In the genomic region with DNA sequence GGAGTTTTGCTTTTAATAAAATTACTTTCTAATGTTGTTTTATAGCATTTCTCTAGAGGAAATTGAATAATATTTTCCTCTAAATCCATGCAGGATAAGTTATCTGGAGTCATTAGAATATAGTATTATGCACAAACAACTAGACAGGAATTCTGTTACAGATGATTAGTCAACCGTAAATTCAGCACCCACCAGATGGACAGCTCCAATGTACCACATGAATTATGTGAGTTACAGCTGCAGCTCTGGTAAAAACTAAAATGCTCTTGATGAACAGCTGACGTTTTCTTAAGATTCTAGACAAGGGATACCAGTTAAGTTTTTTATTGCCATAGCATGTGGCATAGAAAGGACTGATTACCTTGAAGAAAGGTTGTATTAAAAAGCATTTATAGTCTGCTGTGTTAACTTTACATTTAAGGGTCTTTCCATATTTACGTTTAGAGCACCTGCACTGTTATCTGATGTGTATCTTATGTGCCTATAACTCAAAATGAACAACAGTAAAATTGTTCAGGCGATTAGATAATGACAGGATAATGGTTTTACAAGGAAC, we compare ENCODE assay signal across 11 cellular contexts.
DNase-seq lines count a peak whose midpoint lies in the region; ATAC-seq, FAIRE-seq and TF ChIP-seq lines count a peak whose summit lies in the region.
"Had no signal": no experiment of that assay in that cellular context is flagged by ENCODE, and none has a peak within 500 bp of the region (broad histone marks: within the 10 kb centered on the region; RNA-seq: fewer than 3 reads in every experiment).

No MANE protein-coding gene starts in this region.

- no peak overlapping the region for H2BK15ac ChIP-seq in mesendoderm (replicated peaks; ENCODE audit: low read depth)

- no peaks in the 10 kb centered on the region for H4K20me1 ChIP-seq in HCT116 (ENCODE audit: insufficient read depth)

- H3K27ac Mint-ChIP-seq in WTC11: no peak overlapping the region

- H3K4me2 ChIP-seq in HCT116 (ENCODE audit: low read length) (no peak overlapping the region), mesendoderm (ENCODE audit: low read length) (no peak overlapping the region)

- H3K27ac ChIP-seq in HCT116 (ENCODE audit: low read depth, low read length) (no peak overlapping the region), mesendoderm (ENCODE audit: low read depth, low read length) (no peak overlapping the region), Peyer's patch (no peak overlapping the region)
- H3K27ac ChIP-seq: upper lobe of right lung had no signal

- no peak for TF ChIP-seq RAD21 in HCT116 (IDR thresholded peaks at IDR 0.05; ENCODE audit: low read depth)

- CTCF ChIA-PET in HCT116 (lab: Charles Lee) (no interaction called here), WTC11 (lab: Charles Lee) (interaction anchor here (0.7 kb wide), 1 partner anchor 315 kb away, joined by 4 read pairs; no protein-coding TSS in a partner anchor)

- H3K27me3 Mint-ChIP-seq in WTC11 (ENCODE audit: low read depth): no peaks in the 10 kb centered on the region

- intact Hi-C loops in HCT116 (cut with micrococcal nuclease): no loop called here

- no peak overlapping the region for H3K56ac ChIP-seq in mesendoderm (ENCODE audit: low read length)

- H3K9me3 ChIP-seq in HCT116 (ENCODE audit: control insufficient read depth in 1 of 2, insufficient read depth in 1 of 2, low read depth in 1 of 2, low read length in 2 of 2) (no peaks in the 10 kb centered on the region), Peyer's patch (no peaks in the 10 kb centered on the region)
- H3K9me3 ChIP-seq: upper lobe of right lung had no signal

- H3K9me3 Mint-ChIP-seq in WTC11: peaks cover 15% of the 10 kb centered on the region

- no peaks in the 10 kb centered on the region for H3K27me3 ChIP-seq in HCT116 (ENCODE audit: insufficient read depth, low read length)
- H3K27me3 ChIP-seq in mesendoderm (ENCODE audit: insufficient read depth, low read length, poor library complexity): no peaks in the 10 kb centered on the region
- no peaks in the 10 kb centered on the region for H3K27me3 ChIP-seq in Peyer's patch
- H3K27me3 ChIP-seq: upper lobe of right lung had no signal

- no peaks in the 10 kb centered on the region for H3K9me2 ChIP-seq in HCT116 (ENCODE audit: insufficient read depth)

- H4K5ac ChIP-seq in mesendoderm (ENCODE audit: low read length): no peak overlapping the region

- RAD21 ChIA-PET in HCT116 (lab: Charles Lee; ENCODE audit: low non-redundant PET in 1 of 2, low total read pairs in 2 of 2, uncharacterized antibody in 2 of 2, unreplicated experiment in 2 of 2): no interaction called here

- no peak overlapping the region for H2AK5ac ChIP-seq in mesendoderm (ENCODE audit: low read length)

- H3K79me1 ChIP-seq in mesendoderm (ENCODE audit: low read length): no peaks in the 10 kb centered on the region

- H2BK120ac ChIP-seq in mesendoderm (ENCODE audit: low read depth, low read length): no peak overlapping the region

- H2AFZ ChIP-seq in HCT116 (ENCODE audit: low read depth, low read length, poor library complexity, severe bottlenecking): no peak overlapping the region

- H3K79me2 ChIP-seq in HCT116 (ENCODE audit: insufficient read depth, low read length) (no peaks in the 10 kb centered on the region), mesendoderm (ENCODE audit: control insufficient read depth, insufficient read depth, low read length) (no peaks in the 10 kb centered on the region)

- H4K8ac ChIP-seq in mesendoderm (ENCODE audit: low read depth, low read length): no peak overlapping the region

- H3K4me3 ChIP-seq in HCT116 (replicated peaks in 1 of 2; ENCODE audit: low read depth in 1 of 2, low read length in 2 of 2) (no peak overlapping the region), mesendoderm (ENCODE audit: low read length) (no peak overlapping the region), Peyer's patch (no peak overlapping the region)
- H3K4me3 ChIP-seq: upper lobe of right lung had no signal

- POLR2A ChIA-PET in HCT116 (lab: Charles Lee) (no interaction called here), WTC11 (lab: Charles Lee) (no interaction called here)

- H3K18ac ChIP-seq in mesendoderm (ENCODE audit: low read length): no peak overlapping the region

- H3K4ac ChIP-seq in mesendoderm (ENCODE audit: low read depth, low read length): no peak overlapping the region

- H3K4me1 ChIP-seq in HCT116 (ENCODE audit: control insufficient read depth in 1 of 2, insufficient read depth in 2 of 2, low read length in 2 of 2) (no peaks in the 10 kb centered on the region), mesendoderm (ENCODE audit: control insufficient read depth, low read depth, low read length) (no peaks in the 10 kb centered on the region), Peyer's patch (no peaks in the 10 kb centered on the region)
- H3K4me1 ChIP-seq: upper lobe of right lung had no signal

- H3K23ac ChIP-seq in mesendoderm (ENCODE audit: low read length): no peak overlapping the region

- H2BK5ac ChIP-seq in mesendoderm (ENCODE audit: low read length): no peak overlapping the region

- peaks cover 4% of the 10 kb centered on the region for H3K4me1 Mint-ChIP-seq in WTC11

- DNase-seq in HCT116 (ENCODE audit: low read depth, low spot score) (no peak), NCI-H1417 (lab: John Stamatoyannopoulos, UW) (peak; percentile 19 to 90 (median 61)), WTC11 (ENCODE audit: low spot score) (peak; percentile 41), mesendoderm (peak; percentile 33), Peyer's patch (no peak), H54 (ENCODE audit: insufficient read length, low spot score) (no peak)
- DNase-seq in activated CD8-positive, alpha-beta memory T cell treated with anti-CD3 and anti-CD28 coated beads for 24 hours: no peak
- DNase-seq: activated T-cell treated with anti-CD3 and anti-CD28 coated beads for 4 hours, upper lobe of right lung had no signal

- H3K9ac ChIP-seq in HCT116 (ENCODE audit: low read length) (no peak overlapping the region), mesendoderm (ENCODE audit: low read length) (no peak overlapping the region)

- no peak for FAIRE-seq in H54 (lab: Jason Lieb, UNC)

- no peak overlapping the region for H3K4me3 Mint-ChIP-seq in WTC11

- ATAC-seq in HCT116 (no peak), WTC11 (no peak), HG02840 (IDR thresholded peaks at IDR 0.05; ENCODE audit: low FRiP score, unreplicated experiment) (no peak)
- ATAC-seq: right cardiac atrium, upper lobe of right lung had no signal

- H3K36me3 Mint-ChIP-seq in WTC11: peaks cover 3% of the 10 kb centered on the region; the same call in 1 of the 2 replicates

- no TSS peak for BruUV-seq in HCT116 (replicated peaks; lab: Mats Ljungman, UMichigan)

- no peak for TF ChIP-seq CTCF in HCT116 (IDR thresholded peaks at IDR 0.05 in 2 of 3, conservative IDR thresholded peaks at IDR 0.05 in 1 of 3; ENCODE audit: borderline replicate concordance in 1 of 3, insufficient read depth in 1 of 3, low read depth in 2 of 3, low read length in 2 of 3)
- TF ChIP-seq CTCF in WTC11 (IDR thresholded peaks at IDR 0.05): no peak
- TF ChIP-seq CTCF in Peyer's patch (IDR thresholded peaks at IDR 0.05): no peak

- WGBS in mesendoderm (ENCODE audit: extremely low coverage, insufficient coverage, low lambda C conversion rate): no CpG with 5 or more reads among the region's 4 CpGs

- TF ChIP-seq POLR2A in HCT116 (IDR thresholded peaks at IDR 0.05; ENCODE audit: borderline replicate concordance, extremely low read depth, insufficient read depth, insufficient read length) (no peak), Peyer's patch (IDR thresholded peaks at IDR 0.05) (no peak), H54 (IDR thresholded peaks at IDR 0.05; ENCODE audit: low read depth, low read length) (no peak)

- H3K36me3 ChIP-seq in HCT116 (ENCODE audit: control insufficient read depth in 1 of 2, insufficient read depth in 2 of 2, low read length in 2 of 2) (no peaks in the 10 kb centered on the region), mesendoderm (ENCODE audit: control insufficient read depth, insufficient read depth, low read length) (no peaks in the 10 kb centered on the region), Peyer's patch (no peaks in the 10 kb centered on the region)
- H3K36me3 ChIP-seq: upper lobe of right lung had no signal

TF ChIP-seq in HCT116, 20 proteins besides CTCF, POLR2A, EP300 and RAD21 (continues in another document):
- TF ChIP-seq, protein P1, sequence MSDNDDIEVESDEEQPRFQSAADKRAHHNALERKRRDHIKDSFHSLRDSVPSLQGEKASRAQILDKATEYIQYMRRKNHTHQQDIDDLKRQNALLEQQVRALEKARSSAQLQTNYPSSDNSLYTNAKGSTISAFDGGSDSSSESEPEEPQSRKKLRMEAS (IDR thresholded peaks at IDR 0.05): no peak

TF ChIP-seq in WTC11, 78 proteins besides CTCF, POLR2A, EP300 and RAD21:
- TF ChIP-seq TEAD1 (CRISPR knock-in tag; IDR thresholded peaks at IDR 0.05): peak; percentile 61; the same call in 1 of the 2 replicates
- TF ChIP-seq IRF2 (CRISPR knock-in tag; IDR thresholded peaks at IDR 0.05; ENCODE audit: borderline replicate concordance, low read depth): no peak

Comparison
In these comparisons a context has a peak if more than half of its experiments do, and no peak if none do; other contexts are left out.
1. DNase-seq: peak in NCI-H1417 (3 of 3), WTC11 (single experiment) and mesendoderm (single experiment); none in HCT116 (single experiment), Peyer's patch (0 of 3), activated CD8-positive, alpha-beta memory T cell treated with anti-CD3 and anti-CD28 coated beads for 24 hours (single experiment) and H54 (single experiment).